25 cellular contexts compared by ENCODE assay signal in genomic region chr5:154097031-154097430, GRCh38. TPM values are rescaled to one million over a fixed set of nuclear protein-coding genes. Genes with fewer than 3 reads are reported as not detected.
DNase-seq lines count a peak whose midpoint lies in the region; ATAC-seq, FAIRE-seq and TF ChIP-seq lines count a peak whose summit lies in the region.
"Had no signal": no experiment of that assay in that cellular context is flagged by ENCODE, and none has a peak within 500 bp of the region (broad histone marks: within the 10 kb centered on the region; RNA-seq: fewer than 3 reads in every experiment).

No MANE protein-coding gene starts in this region.

- no peak overlapping the region for H2AFZ ChIP-seq in OCI-LY7 (ENCODE audit: low read length)

- H3K4me3 ChIP-seq in OCI-LY7 (ENCODE audit: low read depth, low read length, poor library complexity, severe bottlenecking) (no peak overlapping the region), small intestine (ENCODE audit: low read depth in 1 of 2, low read length in 2 of 2) (no peak overlapping the region), esophagus squamous epithelium (no peak overlapping the region)
- H3K4me3 ChIP-seq: mucosa of descending colon, SJCRH30 had no signal

- H3K27ac Mint-ChIP-seq in activated naive CD4-positive, alpha-beta T cell treated with anti-CD3 and anti-CD28 coated beads, Interleukin-2, amount 10 ng/mL, durations not matched to agents 7 days and 5 days = no peak overlapping the region
- H3K27ac Mint-ChIP-seq: activated B cell treated with CpG ODN at 0.5 μM for 24 hours; activated CD8-positive, alpha-beta T cell treated with anti-CD3 and anti-CD28 coated beads, Interleukin-2, amount 10 ng/mL, durations not matched to agents 7 days and 5 days; activated naive CD4-positive, alpha-beta T cell treated with anti-CD3 and anti-CD28 coated beads for 36 hours; brain had no signal

- no peak for TF ChIP-seq POLR2A in esophagus squamous epithelium (IDR thresholded peaks at IDR 0.05)

- H3K27me3 Mint-ChIP-seq in activated naive CD4-positive, alpha-beta T cell treated with anti-CD3 and anti-CD28 coated beads, Interleukin-2, amount 10 ng/mL, durations not matched to agents 7 days and 5 days = peaks cover 28% of the 10 kb centered on the region
- H3K27me3 Mint-ChIP-seq: brain had no signal

- no peaks in the 10 kb centered on the region for H3K4me1 Mint-ChIP-seq in activated naive CD4-positive, alpha-beta T cell treated with anti-CD3 and anti-CD28 coated beads, Interleukin-2, amount 10 ng/mL, durations not matched to agents 7 days and 5 days
- H3K4me1 Mint-ChIP-seq: activated B cell treated with CpG ODN at 0.5 μM for 24 hours had no signal

- peak; percentile 24 for DNase-seq in activated naive CD4-positive, alpha-beta T cell treated with anti-CD3 and anti-CD28 coated beads, Interleukin-2, amount 10 ng/mL, durations not matched to agents 7 days and 5 days
- no peak for DNase-seq in activated naive CD4-positive, alpha-beta T cell treated with anti-CD3 and anti-CD28 coated beads, Interleukin-2, amount 50 U/mL, for 16 hours
- DNase-seq in OCI-LY7 (ENCODE audit: low spot score) = peak; percentile 14
- peak in 1 of 2 donors; percentile 18 for DNase-seq in foreskin keratinocyte
- peak; percentile 6 for DNase-seq in small intestine
- DNase-seq in esophagus squamous epithelium (lab: John Stamatoyannopoulos, UW) = no peak
- DNase-seq in cardiac septum (ENCODE audit: low spot score) = no peak
- DNase-seq in AG08396 (ENCODE audit: low spot score) = no peak
- DNase-seq: ACHN; activated B cell treated with CpG ODN at 0.5 μM for 24 hours; activated CD8-positive, alpha-beta T cell treated with anti-CD3 and anti-CD28 coated beads, Interleukin-2, amount 10 ng/mL, durations not matched to agents 7 days and 5 days; activated naive CD4-positive, alpha-beta T cell treated with anti-CD3 and anti-CD28 coated beads for 36 hours; activated T-cell treated with anti-CD3 and anti-CD28 coated beads, Interleukin-2, amount 50 U/mL, for 4 hours; DMS 273 treated with DMSO at 0.1 percent for 48 hours; foreskin fibroblast; NCI-H526 treated with DMSO at 0.1 percent for 48 hours; OCI-M1; SJCRH30; stimulated activated CD4-positive, alpha-beta T cell treated with anti-CD3 and anti-CD28 coated beads, Interleukin-4, amount 100 ng/mL, for 24 hours; T-helper 2 cell had no signal

- H3K9me2 ChIP-seq in OCI-LY7 (ENCODE audit: insufficient read depth, low read length) = no peaks in the 10 kb centered on the region

- H3K9me3 ChIP-seq in OCI-LY7 (ENCODE audit: low read length) (no peaks in the 10 kb centered on the region), small intestine (ENCODE audit: control insufficient read depth, low read depth) (no peaks in the 10 kb centered on the region), esophagus squamous epithelium (no peaks in the 10 kb centered on the region)
- H3K9me3 ChIP-seq: mucosa of descending colon, neutrophil, SJCRH30 had no signal

- no peaks in the 10 kb centered on the region for H4K20me1 ChIP-seq in OCI-LY7 (ENCODE audit: insufficient read depth, low read length)

- H3K4me1 ChIP-seq in OCI-LY7 (ENCODE audit: insufficient read depth, low read length, poor library complexity, severe bottlenecking) = no peaks in the 10 kb centered on the region
- H3K4me1 ChIP-seq in foreskin keratinocyte = no peaks in the 10 kb centered on the region
- H3K4me1 ChIP-seq in small intestine (ENCODE audit: control insufficient read depth in 2 of 2, insufficient read depth in 1 of 2, low read depth in 1 of 2, low read length in 1 of 2) = no peaks in the 10 kb centered on the region
- H3K4me1 ChIP-seq in esophagus squamous epithelium = peaks cover 0 to 3% (median 0%) of the 10 kb centered on the region in 3 donors
- H3K4me1 ChIP-seq: SJCRH30 had no signal

- no peak for TF ChIP-seq CTCF in OCI-LY7 (conservative IDR thresholded peaks at IDR 0.05; ENCODE audit: low read length)
- no peak for TF ChIP-seq CTCF in foreskin keratinocyte (conservative IDR thresholded peaks at IDR 0.05)
- TF ChIP-seq CTCF in esophagus squamous epithelium (IDR thresholded peaks at IDR 0.05) = no peak

- CTCF ChIA-PET in activated naive CD4-positive, alpha-beta T cell treated with anti-CD3 and anti-CD28 coated beads, Interleukin-2, amount 10 ng/mL, durations not matched to agents 7 days and 5 days (lab: Charles Lee) = no interaction called here
- CTCF ChIA-PET in OCI-LY7 (lab: Charles Lee; ENCODE audit: unreplicated experiment) = no interaction called here

- ATAC-seq in foreskin keratinocyte = peak; percentile 69
- ATAC-seq: activated CD8-positive, alpha-beta T cell treated with anti-CD3 and anti-CD28 coated beads, Interleukin-2, amount 10 ng/mL, durations not matched to agents 7 days and 5 days; activated T-cell treated with anti-CD3 and anti-CD28 coated beads, Interleukin-2, amount 50 U/mL, for 4 hours; left lobe of liver; mucosa of descending colon had no signal

- H3K36me3 Mint-ChIP-seq in activated naive CD4-positive, alpha-beta T cell treated with anti-CD3 and anti-CD28 coated beads, Interleukin-2, amount 10 ng/mL, durations not matched to agents 7 days and 5 days = no peaks in the 10 kb centered on the region
- H3K36me3 Mint-ChIP-seq: brain had no signal

- no peak overlapping the region for H3K4me3 Mint-ChIP-seq in activated naive CD4-positive, alpha-beta T cell treated with anti-CD3 and anti-CD28 coated beads, Interleukin-2, amount 10 ng/mL, durations not matched to agents 7 days and 5 days
- H3K4me3 Mint-ChIP-seq: activated B cell treated with CpG ODN at 0.5 μM for 24 hours; activated CD8-positive, alpha-beta T cell treated with anti-CD3 and anti-CD28 coated beads, Interleukin-2, amount 10 ng/mL, durations not matched to agents 7 days and 5 days; activated naive CD4-positive, alpha-beta T cell treated with anti-CD3 and anti-CD28 coated beads for 36 hours; activated T-cell treated with anti-CD3 and anti-CD28 coated beads, Interleukin-2, amount 50 U/mL, for 4 hours; brain had no signal

- no peaks in the 10 kb centered on the region for H3K9me3 Mint-ChIP-seq in activated naive CD4-positive, alpha-beta T cell treated with anti-CD3 and anti-CD28 coated beads, Interleukin-2, amount 10 ng/mL, durations not matched to agents 7 days and 5 days
- H3K9me3 Mint-ChIP-seq: activated B cell treated with CpG ODN at 0.5 μM for 24 hours; activated naive CD4-positive, alpha-beta T cell treated with anti-CD3 and anti-CD28 coated beads for 36 hours; activated T-cell treated with anti-CD3 and anti-CD28 coated beads, Interleukin-2, amount 50 U/mL, for 4 hours; brain had no signal

- H3K27me3 ChIP-seq in foreskin keratinocyte (peaks cover 12% of the 10 kb centered on the region), small intestine (ENCODE audit: control insufficient read depth in 2 of 2, insufficient read depth in 2 of 2, low read length in 2 of 2) (no peaks in the 10 kb centered on the region), esophagus squamous epithelium (no peaks in the 10 kb centered on the region)
- H3K27me3 ChIP-seq: SJCRH30 had no signal

- no peak overlapping the region for H3K4me2 ChIP-seq in OCI-LY7 (ENCODE audit: low read length)

- no peaks in the 10 kb centered on the region for H3K36me3 ChIP-seq in OCI-LY7 (ENCODE audit: insufficient read depth, low read length)
- H3K36me3 ChIP-seq in small intestine (ENCODE audit: control insufficient read depth in 2 of 2, insufficient read depth in 2 of 2, low read length in 2 of 2) = no peaks in the 10 kb centered on the region
- no peaks in the 10 kb centered on the region for H3K36me3 ChIP-seq in esophagus squamous epithelium
- H3K36me3 ChIP-seq: neutrophil, SJCRH30 had no signal

- intact Hi-C loops in OCI-LY7 (cut with micrococcal nuclease; ENCODE audit: unreplicated experiment) (no loop called here), esophagus squamous epithelium (cut with DNase I) (no loop called here), cardiac septum (cut with DNase I) (loop anchor here (10.0 kb wide), 1 partner anchor 48 kb away; no protein-coding TSS in a partner anchor)

- no peak overlapping the region for H3K27ac ChIP-seq in OCI-LY7 (ENCODE audit: low read depth, low read length, poor library complexity, severe bottlenecking)
- no peak overlapping the region for H3K27ac ChIP-seq in foreskin keratinocyte
- no peak overlapping the region for H3K27ac ChIP-seq in small intestine (ENCODE audit: low read depth in 1 of 2, low read length in 1 of 2)
- H3K27ac ChIP-seq in esophagus squamous epithelium = no peak overlapping the region
- H3K27ac ChIP-seq: C4-2B, neutrophil, SJCRH30 had no signal

- FAIRE-seq in small intestine (lab: Jason Lieb, UNC) = no peak

- no TSS peak for BruUV-seq in OCI-LY7 (replicated peaks; lab: Mats Ljungman, UMichigan)

- H3K79me2 ChIP-seq in OCI-LY7 (ENCODE audit: insufficient read depth, low read depth, low read length) = no peaks in the 10 kb centered on the region

- 46 to 63% (median 55%) methylated on average over 2 of the region's 2 CpGs for WGBS in small intestine, 3 donors
- WGBS in esophagus squamous epithelium, 2 donors = 50 to 52% methylated on average over 2 of the region's 2 CpGs

- POLR2A ChIA-PET in OCI-LY7 (lab: Charles Lee) = interaction anchor here (0.6 kb wide), 1 partner anchor 156 kb away, joined by 4 read pairs; no protein-coding TSS in a partner anchor

RNA-seq across cellular contexts. Expression of gene MFAP3, which starts 58.3 kb away (rescaled TPM):
- total RNA-seq in OCI-LY7 (2014; rRNA removed; shearing (Covaris generic)) = 20.6 and 29.9 TPM in 2 replicates
- total RNA-seq in OCI-LY7 (2022) (24.4 and 27.7 TPM in 2 replicates), foreskin keratinocyte (34.6 and 34.8 TPM in 2 replicates), esophagus squamous epithelium (10 to 100 TPM; 29.0 to 58.1 (median 45.5) TPM), cardiac septum (33.3 TPM)
- polyA plus RNA-seq in foreskin keratinocyte (2.0 and 2.9 TPM in 2 replicates), small intestine (10 to 100 TPM in 1 of 3 donors, 1 to 10 TPM in 2; 4.2 to 12.6 (median 4.6) TPM)

RNA-seq across cellular contexts. Expression of gene FAM114A2, which starts 58.3 kb away (rescaled TPM):
- total RNA-seq in OCI-LY7 (2014; rRNA removed; shearing (Covaris generic)) = 16.5 and 22.3 TPM in 2 replicates
- total RNA-seq in OCI-LY7 (2022) (30.7 and 33.2 TPM in 2 replicates), foreskin keratinocyte (16.4 and 18.6 TPM in 2 replicates), esophagus squamous epithelium (10 to 100 TPM in 3 of 4 donors, 1 to 10 TPM in 1; 6.2 to 22.1 (median 19.5) TPM), cardiac septum (37.6 TPM)
- polyA plus RNA-seq in foreskin keratinocyte (6.1 and 6.8 TPM in 2 replicates), small intestine (10 to 100 TPM in 1 of 3 donors, 1 to 10 TPM in 2; 7.2 to 11.6 (median 10.0) TPM)

Comparison
In these comparisons a context has a peak if more than half of its experiments do, and no peak if none do; other contexts are left out.
1. DNase-seq: peak in activated naive CD4-positive, alpha-beta T cell treated with anti-CD3 and anti-CD28 coated beads, Interleukin-2, amount 10 ng/mL, durations not matched to agents 7 days and 5 days (single experiment), OCI-LY7 (single experiment) and small intestine (single experiment); none in activated naive CD4-positive, alpha-beta T cell treated with anti-CD3 and anti-CD28 coated beads, Interleukin-2, amount 50 U/mL, for 16 hours (single experiment), esophagus squamous epithelium (single experiment), cardiac septum (single experiment) and AG08396 (single experiment).